In genomic region chr2:190358655-190359448, GRCh38 we compare ENCODE assay signal across 7 cellular contexts. TPM values are rescaled to one million over a fixed set of nuclear protein-coding genes. Genes with fewer than 3 reads are reported as not detected.
DNase-seq lines count a peak whose midpoint lies in the region; ATAC-seq, FAIRE-seq and TF ChIP-seq lines count a peak whose summit lies in the region.
"Not testable (repeated sequence)": the region's sequence is repeated elsewhere in the genome, so short reads cannot be mapped to it uniquely, and the experiment has no call there.

No MANE protein-coding gene starts in this region.

- H3K9me3 Mint-ChIP-seq in activated T-cell treated with anti-CD3 and anti-CD28 coated beads, Interleukin-2, amount 50 U/mL, for 72 hours; naive thymus-derived CD8-positive, alpha-beta T cell; stimulated activated naive CD8-positive, alpha-beta T cell treated with anti-CD3 and anti-CD28 coated beads, Interleukin-15, Interleukin-2, amounts not matched to agents 100 ng/mL and 50 ng/mL, for 24 hours: not testable (repeated sequence)

- not testable (repeated sequence) for H3K4me3 ChIP-seq in RWPE2 (ENCODE audit: severe bottlenecking); bronchial epithelial cell (ENCODE audit: low read depth, low read length); heart right ventricle

- H3K4me1 ChIP-seq in RWPE2 (ENCODE audit: insufficient read depth, poor library complexity, severe bottlenecking) (peaks cover 25% of the 10 kb centered on the region), heart right ventricle (peaks cover 0 to 62% (median 33%) of the 10 kb centered on the region in 9 donors)

- H3K36me3 Mint-ChIP-seq in activated T-cell treated with anti-CD3 and anti-CD28 coated beads, Interleukin-2, amount 50 U/mL, for 72 hours (ENCODE audit: insufficient read depth in 2 of 2); naive thymus-derived CD8-positive, alpha-beta T cell; stimulated activated naive CD8-positive, alpha-beta T cell treated with anti-CD3 and anti-CD28 coated beads, Interleukin-15, Interleukin-2, amounts not matched to agents 100 ng/mL and 50 ng/mL, for 24 hours (ENCODE audit: low read depth): not testable (repeated sequence)

- POLR2A ChIA-PET in naive thymus-derived CD8-positive, alpha-beta T cell (lab: Charles Lee), result interaction anchor here (0.7 to 2.1 kb wide), 4 partner anchors 15 to 754 kb away, joined by 3 to 8 read pairs (median 4); partner anchors contain the start of gene NEMP2

- TF ChIP-seq CTCF in RWPE2 (IDR thresholded peaks at IDR 0.05; ENCODE audit: poor library complexity, severe bottlenecking); bronchial epithelial cell (IDR thresholded peaks at IDR 0.05; ENCODE audit: insufficient read depth, low read length, severe bottlenecking); heart right ventricle (IDR thresholded peaks at IDR 0.05): not testable (repeated sequence)

- intact Hi-C loops in heart right ventricle (cut with DNase I), result not testable (repeated sequence)

- peak overlapping the region; percentile 65 for H3K27ac Mint-ChIP-seq in activated T-cell treated with anti-CD3 and anti-CD28 coated beads, Interleukin-2, amount 50 U/mL, for 72 hours
- peak overlapping the region; percentile 34 to 99 (median 95) for H3K27ac Mint-ChIP-seq in naive thymus-derived CD8-positive, alpha-beta T cell
- H3K27ac Mint-ChIP-seq in stimulated activated naive CD8-positive, alpha-beta T cell treated with anti-CD3 and anti-CD28 coated beads, Interleukin-15, Interleukin-2, amounts not matched to agents 100 ng/mL and 50 ng/mL, for 24 hours, result not testable (repeated sequence)

- peak overlapping the region; percentile 51 to 99 for H3K4me3 Mint-ChIP-seq in activated T-cell treated with anti-CD3 and anti-CD28 coated beads, Interleukin-2, amount 50 U/mL, for 72 hours
- H3K4me3 Mint-ChIP-seq in naive thymus-derived CD8-positive, alpha-beta T cell, result peak overlapping the region in 9 of 10 donors; percentile 10 to 91 (median 41)
- H3K4me3 Mint-ChIP-seq in stimulated activated naive CD8-positive, alpha-beta T cell treated with anti-CD3 and anti-CD28 coated beads, Interleukin-15, Interleukin-2, amounts not matched to agents 100 ng/mL and 50 ng/mL, for 24 hours, result peak overlapping the region; percentile 27

- not testable (repeated sequence) for H3K27me3 Mint-ChIP-seq in activated T-cell treated with anti-CD3 and anti-CD28 coated beads, Interleukin-2, amount 50 U/mL, for 72 hours (ENCODE audit: low read depth); naive thymus-derived CD8-positive, alpha-beta T cell; stimulated activated naive CD8-positive, alpha-beta T cell treated with anti-CD3 and anti-CD28 coated beads, Interleukin-15, Interleukin-2, amounts not matched to agents 100 ng/mL and 50 ng/mL, for 24 hours

- ATAC-seq in GM19463 (IDR thresholded peaks at IDR 0.05; ENCODE audit: unreplicated experiment) (peak; percentile 46), RWPE2 (ENCODE audit: low read depth) (peak; percentile 89)
- ATAC-seq in activated T-cell treated with anti-CD3 and anti-CD28 coated beads, Interleukin-2, amount 50 U/mL, for 72 hours (replicated peaks in 1 of 2); heart right ventricle; naive thymus-derived CD8-positive, alpha-beta T cell: not testable (repeated sequence)

- H3K9me3 ChIP-seq in RWPE2 (ENCODE audit: severe bottlenecking); heart right ventricle: not testable (repeated sequence)

- FAIRE-seq in bronchial epithelial cell (lab: Jason Lieb, UNC), result not testable (repeated sequence)

- WGBS in heart right ventricle, 2 donors, result 80 to 82% methylated on average over 8 of the region's 8 CpGs

- peaks cover 35% of the 10 kb centered on the region for H3K4me1 Mint-ChIP-seq in activated T-cell treated with anti-CD3 and anti-CD28 coated beads, Interleukin-2, amount 50 U/mL, for 72 hours (ENCODE audit: low read depth)
- peaks cover 9 to 45% (median 28%) of the 10 kb centered on the region in 4 donors for H3K4me1 Mint-ChIP-seq in naive thymus-derived CD8-positive, alpha-beta T cell
- H3K4me1 Mint-ChIP-seq in stimulated activated naive CD8-positive, alpha-beta T cell treated with anti-CD3 and anti-CD28 coated beads, Interleukin-15, Interleukin-2, amounts not matched to agents 100 ng/mL and 50 ng/mL, for 24 hours (ENCODE audit: low read depth), result peaks cover 34% of the 10 kb centered on the region

- not testable (repeated sequence) for H3K36me3 ChIP-seq in RWPE2 (ENCODE audit: low read depth); bronchial epithelial cell (ENCODE audit: control insufficient read depth, insufficient read depth, low read length)
- H3K36me3 ChIP-seq in heart right ventricle, result peaks cover 0 to 38% (median 3%) of the 10 kb centered on the region in 9 donors

- H3K27ac ChIP-seq in RWPE2 (ENCODE audit: poor library complexity, severe bottlenecking), result peak overlapping the region; percentile 66
- H3K27ac ChIP-seq in heart right ventricle, result peak overlapping the region in 7 of 10 donors; percentile 1 to 74 (median 45)

- not testable (repeated sequence) for H3K27me3 ChIP-seq in RWPE2 (ENCODE audit: insufficient read depth, poor library complexity, severe bottlenecking); bronchial epithelial cell (ENCODE audit: control insufficient read depth, insufficient read depth, low read length); heart right ventricle

- DNase-seq in RWPE2 (ENCODE audit: low spot score); activated T-cell treated with anti-CD3 and anti-CD28 coated beads, Interleukin-2, amount 50 U/mL, for 72 hours; heart right ventricle; naive thymus-derived CD8-positive, alpha-beta T cell: not testable (repeated sequence)
- peak; percentile 96 for DNase-seq in bronchial epithelial cell (ENCODE audit: low read depth)

RNA-seq across cellular contexts. Expression of gene INPP1, which starts 15.5 kb away (rescaled TPM):
- total RNA-seq in activated T-cell treated with anti-CD3 and anti-CD28 coated beads, Interleukin-2, amount 50 U/mL, for 72 hours, result 10 to 100 TPM; 19.4 TPM
- 7.9 and 11.3 TPM in 2 replicates for total RNA-seq in bronchial epithelial cell
- total RNA-seq in heart right ventricle, result 10 to 100 TPM; 10.4 to 21.5 (median 16.0) TPM
- polyA plus RNA-seq in heart right ventricle, result 10 to 100 TPM; 24.7 to 29.5 TPM
- 1 to 10 TPM; 2.2 to 3.6 TPM for total RNA-seq in naive thymus-derived CD8-positive, alpha-beta T cell
- polyA plus RNA-seq in naive thymus-derived CD8-positive, alpha-beta T cell, result 1 to 10 TPM; 1.2 to 2.8 (median 2.7) TPM

RNA-seq across cellular contexts. Expression of gene HIBCH, which starts 39.2 kb away (rescaled TPM):
- 10 to 100 TPM; 15.2 to 23.8 TPM for total RNA-seq in activated T-cell treated with anti-CD3 and anti-CD28 coated beads, Interleukin-2, amount 50 U/mL, for 72 hours
- 4.7 and 9.3 TPM in 2 replicates for total RNA-seq in bronchial epithelial cell
- total RNA-seq in heart right ventricle, result 10 to 100 TPM; 16.9 to 38.4 (median 26.8) TPM
- 10 to 100 TPM in 1 of 2 donors, 1 to 10 TPM in 1; 7.7 to 12.0 TPM for polyA plus RNA-seq in heart right ventricle
- total RNA-seq in naive thymus-derived CD8-positive, alpha-beta T cell, result 10 to 100 TPM; 18.5 to 19.6 TPM
- 10 to 100 TPM; 18.0 to 24.5 (median 19.5) TPM for polyA plus RNA-seq in naive thymus-derived CD8-positive, alpha-beta T cell

RNA-seq across cellular contexts. Expression of gene MFSD6, which starts 49.3 kb away (rescaled TPM):
- 10 to 100 TPM; 51.9 to 57.8 TPM for total RNA-seq in activated T-cell treated with anti-CD3 and anti-CD28 coated beads, Interleukin-2, amount 50 U/mL, for 72 hours
- total RNA-seq in bronchial epithelial cell (37.4 and 43.0 TPM in 2 replicates), heart right ventricle (10 to 100 TPM in 9 of 10 donors, 1 to 10 TPM in 1; 9.9 to 26.7 (median 16.8) TPM)
- 10 to 100 TPM in 1 of 2 donors, 1 to 10 TPM in 1; 9.7 to 14.9 TPM for polyA plus RNA-seq in heart right ventricle
- total RNA-seq in naive thymus-derived CD8-positive, alpha-beta T cell, result 10 to 100 TPM; 58.2 to 61.3 TPM
- 10 to 100 TPM; 14.7 to 18.5 (median 16.7) TPM for polyA plus RNA-seq in naive thymus-derived CD8-positive, alpha-beta T cell
